In genomic region chr14:21215879-21216251, GRCh38 we compare ENCODE assay signal across 1 cellular context.
TF ChIP-seq lines count a peak whose summit lies in the region.

No MANE protein-coding gene starts in this region.

TF ChIP-seq in WTC11, 78 proteins besides CTCF, POLR2A, EP300 and RAD21 (continued from another document):
- TF ChIP-seq, protein P1, sequence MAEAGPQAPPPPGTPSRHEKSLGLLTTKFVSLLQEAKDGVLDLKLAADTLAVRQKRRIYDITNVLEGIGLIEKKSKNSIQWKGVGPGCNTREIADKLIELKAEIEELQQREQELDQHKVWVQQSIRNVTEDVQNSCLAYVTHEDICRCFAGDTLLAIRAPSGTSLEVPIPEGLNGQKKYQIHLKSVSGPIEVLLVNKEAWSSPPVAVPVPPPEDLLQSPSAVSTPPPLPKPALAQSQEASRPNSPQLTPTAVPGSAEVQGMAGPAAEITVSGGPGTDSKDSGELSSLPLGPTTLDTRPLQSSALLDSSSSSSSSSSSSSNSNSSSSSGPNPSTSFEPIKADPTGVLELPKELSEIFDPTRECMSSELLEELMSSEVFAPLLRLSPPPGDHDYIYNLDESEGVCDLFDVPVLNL (CRISPR knock-in tag; IDR thresholded peaks at IDR 0.05; ENCODE audit: borderline replicate concordance, low read depth), result no peak
- no peak for TF ChIP-seq CREB1 (CRISPR knock-in tag; IDR thresholded peaks at IDR 0.05)
